ENCODE assay signal across 28 cellular contexts in genomic region chrX:111756486-111756885, GRCh38.
"Had no signal": no experiment of that assay in that cellular context is flagged by ENCODE, and none has a peak within 500 bp of the region (broad histone marks: within the 10 kb centered on the region; RNA-seq: fewer than 3 reads in every experiment).

No MANE protein-coding gene starts in this region.

- H3K27ac ChIP-seq: colonic mucosa, coronary artery, dorsolateral prefrontal cortex, epithelial cell of prostate, esophagus muscularis mucosa, esophagus squamous epithelium, foreskin keratinocyte, gastrocnemius medialis, gastroesophageal sphincter, heart left ventricle, heart right ventricle, hepatocyte had no signal

- H3K4me1 Mint-ChIP-seq: endodermal cell had no signal

- H3K4me1 ChIP-seq: colonic mucosa, esophagus muscularis mucosa, esophagus squamous epithelium, foreskin keratinocyte, gastrocnemius medialis, gastroesophageal sphincter, heart left ventricle, heart right ventricle had no signal

- H3K36me3 ChIP-seq: colonic mucosa had no signal

- DNase-seq: colonic mucosa; cortex of kidney; dermis blood vessel endothelial cell; dorsolateral prefrontal cortex; effector CD4-positive, alpha-beta T cell; effector CD8-positive, alpha-beta T cell; effector memory CD4-positive, alpha-beta T cell; effector memory CD8-positive, alpha-beta T cell; endodermal cell; erythroblast; esophagus squamous epithelium; foreskin fibroblast; foreskin keratinocyte; foreskin melanocyte; gastrocnemius medialis; glutamatergic neuron; head of caudate nucleus; heart left ventricle; heart right ventricle had no signal

- FAIRE-seq: endometrium, endothelial cell of umbilical vein, frontal cortex had no signal

- H3K79me2 ChIP-seq: hepatocyte had no signal

- H2AFZ ChIP-seq: hepatocyte had no signal

- H3K27me3 ChIP-seq: colonic mucosa, esophagus muscularis mucosa, esophagus squamous epithelium, foreskin keratinocyte, gastrocnemius medialis, gastroesophageal sphincter, heart right ventricle, hepatocyte had no signal

- H3K4me2 ChIP-seq: hepatocyte had no signal

- H3K27ac Mint-ChIP-seq: dendritic cell treated with granulocyte-macrophage colony-stimulating factor and Interleukin-4, amounts not matched to agents 40 ng/mL and 50 ng/mL, for 4 days; effector memory CD8-positive, alpha-beta T cell; endodermal cell had no signal

- H3K27me3 Mint-ChIP-seq: dendritic cell treated with granulocyte-macrophage colony-stimulating factor and Interleukin-4, amounts not matched to agents 40 ng/mL and 50 ng/mL, for 4 days; effector memory CD8-positive, alpha-beta T cell had no signal

- H3K9me3 ChIP-seq: colonic mucosa, esophagus muscularis mucosa, gastrocnemius medialis, gastroesophageal sphincter had no signal

- H3K4me3 Mint-ChIP-seq: dendritic cell treated with granulocyte-macrophage colony-stimulating factor and Interleukin-4, amounts not matched to agents 40 ng/mL and 50 ng/mL, for 4 days; effector memory CD8-positive, alpha-beta T cell; endodermal cell had no signal

- H3K4me3 ChIP-seq: colonic mucosa, coronary artery, dorsolateral prefrontal cortex, esophagus muscularis mucosa, esophagus squamous epithelium, gastrocnemius medialis, gastroesophageal sphincter, heart left ventricle, heart right ventricle, hepatocyte had no signal
